ENCODE assay signal across 21 cellular contexts in genomic region chr17:1940810-1941185, GRCh38.
"Had no signal": no experiment of that assay in that cellular context is flagged by ENCODE, and none has a peak within 500 bp of the region (broad histone marks: within the 10 kb centered on the region; RNA-seq: fewer than 3 reads in every experiment).

No MANE protein-coding gene starts in this region.

- H3K4me3 ChIP-seq: breast epithelium, esophagus muscularis mucosa, right atrium auricular region, transverse colon had no signal

- DNase-seq: activated CD4-positive, alpha-beta T cell treated with anti-CD3 and anti-CD28 coated beads, Interleukin-2, amount 10 ng/mL, durations not matched to agents 7 days and 5 days; activated CD8-positive, alpha-beta T cell treated with anti-CD3 and anti-CD28 coated beads, Interleukin-2, amount 10 ng/mL, durations not matched to agents 7 days and 5 days; activated naive CD4-positive, alpha-beta T cell treated with Interleukin-2 at 50 U/mL for 16 hours; activated naive CD8-positive, alpha-beta T cell treated with anti-CD3 and anti-CD28 coated beads, Interleukin-2, amount 50 U/mL, for 24 hours; activated T-cell treated with anti-CD3 and anti-CD28 coated beads, Interleukin-2, amount 50 U/mL, for 24 hours; aorta; cerebellar nuclear complex; effector memory CD4-positive, alpha-beta T cell; left cardiac atrium; mesenchymal stem cell; naive thymus-derived CD8-positive, alpha-beta T cell; posterior cingulate gyrus; transverse colon had no signal

- H3K4me1 Mint-ChIP-seq: activated CD4-positive, alpha-beta T cell treated with anti-CD3 and anti-CD28 coated beads, Interleukin-2, amount 10 ng/mL, durations not matched to agents 7 days and 5 days; activated naive CD8-positive, alpha-beta T cell treated with anti-CD3 and anti-CD28 coated beads, Interleukin-2, amount 50 U/mL, for 24 hours; naive thymus-derived CD8-positive, alpha-beta T cell had no signal

- H3K36me3 ChIP-seq: breast epithelium, right atrium auricular region, transverse colon had no signal

- H3K9me3 ChIP-seq: breast epithelium, esophagus muscularis mucosa, right atrium auricular region, transverse colon had no signal

- H3K27me3 Mint-ChIP-seq: activated CD4-positive, alpha-beta T cell treated with anti-CD3 and anti-CD28 coated beads, Interleukin-2, amount 10 ng/mL, durations not matched to agents 7 days and 5 days; activated naive CD8-positive, alpha-beta T cell treated with anti-CD3 and anti-CD28 coated beads, Interleukin-2, amount 50 U/mL, for 24 hours; activated T-cell treated with anti-CD3 and anti-CD28 coated beads, Interleukin-2, amount 50 U/mL, for 24 hours; naive thymus-derived CD8-positive, alpha-beta T cell; stimulated activated naive CD8-positive, alpha-beta T cell treated with anti-CD3 and anti-CD28 coated beads, Interleukin-15, Interleukin-2, amounts not matched to agents 100 ng/mL and 50 ng/mL, for 24 hours had no signal

- H3K4me3 Mint-ChIP-seq: activated CD4-positive, alpha-beta T cell treated with anti-CD3 and anti-CD28 coated beads, Interleukin-2, amount 10 ng/mL, durations not matched to agents 7 days and 5 days; activated CD8-positive, alpha-beta T cell treated with anti-CD3 and anti-CD28 coated beads, Interleukin-2, amount 10 ng/mL, durations not matched to agents 7 days and 5 days; activated naive CD8-positive, alpha-beta T cell treated with anti-CD3 and anti-CD28 coated beads, Interleukin-2, amount 50 U/mL, for 24 hours; activated T-cell treated with anti-CD3 and anti-CD28 coated beads, Interleukin-2, amount 50 U/mL, for 24 hours; dendritic cell treated with granulocyte-macrophage colony-stimulating factor and Interleukin-4, amounts not matched to agents 40 ng/mL and 50 ng/mL, for 4 days; naive thymus-derived CD8-positive, alpha-beta T cell; stimulated activated naive CD8-positive, alpha-beta T cell treated with anti-CD3 and anti-CD28 coated beads, Interleukin-15, Interleukin-2, amounts not matched to agents 100 ng/mL and 50 ng/mL, for 24 hours had no signal

- H3K4me1 ChIP-seq: breast epithelium, transverse colon had no signal

- ATAC-seq: activated CD8-positive, alpha-beta T cell treated with anti-CD3 and anti-CD28 coated beads, Interleukin-2, amount 10 ng/mL, durations not matched to agents 7 days and 5 days; activated naive CD8-positive, alpha-beta T cell treated with anti-CD3 and anti-CD28 coated beads, Interleukin-2, amount 50 U/mL, for 24 hours; naive thymus-derived CD8-positive, alpha-beta T cell had no signal

- H3K9me3 Mint-ChIP-seq: activated CD4-positive, alpha-beta T cell treated with anti-CD3 and anti-CD28 coated beads, Interleukin-2, amount 10 ng/mL, durations not matched to agents 7 days and 5 days; activated naive CD8-positive, alpha-beta T cell treated with anti-CD3 and anti-CD28 coated beads, Interleukin-2, amount 50 U/mL, for 24 hours; activated T-cell treated with anti-CD3 and anti-CD28 coated beads, Interleukin-2, amount 50 U/mL, for 24 hours; activated T-helper 2 cell treated with anti-CD3 and anti-CD28 coated beads, Interferon-gamma antibody, Interleukin-2, Interleukin-4, amounts not matched to agents 10 μg/mL and 5 μg/mL and 100 μg/mL, durations not matched to agents 14 hours and 24 hours and 36 hours; dendritic cell treated with granulocyte-macrophage colony-stimulating factor and Interleukin-4, amounts not matched to agents 40 ng/mL and 50 ng/mL, for 4 days; naive thymus-derived CD8-positive, alpha-beta T cell; stimulated activated naive CD8-positive, alpha-beta T cell treated with anti-CD3 and anti-CD28 coated beads, Interleukin-15, Interleukin-2, amounts not matched to agents 100 ng/mL and 50 ng/mL, for 24 hours had no signal

- H3K27ac Mint-ChIP-seq: activated CD4-positive, alpha-beta T cell treated with anti-CD3 and anti-CD28 coated beads, Interleukin-2, amount 10 ng/mL, durations not matched to agents 7 days and 5 days; activated CD8-positive, alpha-beta T cell treated with anti-CD3 and anti-CD28 coated beads, Interleukin-2, amount 10 ng/mL, durations not matched to agents 7 days and 5 days; activated naive CD8-positive, alpha-beta T cell treated with anti-CD3 and anti-CD28 coated beads, Interleukin-2, amount 50 U/mL, for 24 hours; activated T-cell treated with anti-CD3 and anti-CD28 coated beads, Interleukin-2, amount 50 U/mL, for 24 hours; activated T-helper 2 cell treated with anti-CD3 and anti-CD28 coated beads, Interferon-gamma antibody, Interleukin-2, Interleukin-4, amounts not matched to agents 10 μg/mL and 5 μg/mL and 100 μg/mL, durations not matched to agents 14 hours and 24 hours and 36 hours; dendritic cell treated with granulocyte-macrophage colony-stimulating factor and Interleukin-4, amounts not matched to agents 40 ng/mL and 50 ng/mL, for 4 days; naive thymus-derived CD8-positive, alpha-beta T cell; stimulated activated naive CD8-positive, alpha-beta T cell treated with anti-CD3 and anti-CD28 coated beads, Interleukin-15, Interleukin-2, amounts not matched to agents 100 ng/mL and 50 ng/mL, for 24 hours had no signal

- H3K27me3 ChIP-seq: breast epithelium, right atrium auricular region, transverse colon had no signal

- H3K36me3 Mint-ChIP-seq: naive thymus-derived CD8-positive, alpha-beta T cell had no signal

- H3K27ac ChIP-seq: breast epithelium, esophagus muscularis mucosa, right atrium auricular region, transverse colon had no signal

- FAIRE-seq: endothelial cell of umbilical vein, islet of Langerhans had no signal
